In genomic region chr17:45722161-45722560, GRCh38 we compare ENCODE assay signal across 10 cellular contexts.
A peak's percentile ranks its signal among the peaks of the same experiment; 100 is the strongest.
DNase-seq lines count a peak whose midpoint lies in the region; ATAC-seq, FAIRE-seq and TF ChIP-seq lines count a peak whose summit lies in the region.
"Had no signal": no experiment of that assay in that cellular context is flagged by ENCODE, and none has a peak within 500 bp of the region (broad histone marks: within the 10 kb centered on the region; RNA-seq: fewer than 3 reads in every experiment).

No MANE protein-coding gene starts in this region.

- H3K4me3 ChIP-seq in NB4 (ENCODE audit: low read depth, low read length) (no peak overlapping the region), bronchial epithelial cell (ENCODE audit: low read depth, low read length) (no peak overlapping the region)

- peak; percentile 13 for FAIRE-seq in bronchial epithelial cell (lab: Jason Lieb, UNC)
- FAIRE-seq in GM12892 (lab: Jason Lieb, UNC): no peak

- ATAC-seq in GM19328 (IDR thresholded peaks at IDR 0.05; ENCODE audit: unreplicated experiment): no peak

- H3K27me3 ChIP-seq in bronchial epithelial cell (ENCODE audit: control insufficient read depth, insufficient read depth, low read length): peaks cover 9% of the 10 kb centered on the region

- TF ChIP-seq CTCF in NB4 (IDR thresholded peaks at IDR 0.05; ENCODE audit: low read depth, low read length): peak; percentile 28
- no peak for TF ChIP-seq CTCF in bronchial epithelial cell (IDR thresholded peaks at IDR 0.05; ENCODE audit: insufficient read depth, low read length, severe bottlenecking)

- DNase-seq in Daoy (ENCODE audit: low read depth) (peak; percentile 44), NB4 (ENCODE audit: low read depth) (peak; percentile 26), bronchial epithelial cell (ENCODE audit: low read depth) (no peak), myocyte (ENCODE audit: low read depth) (peak; percentile 65), HK-2 (ENCODE audit: unreplicated experiment) (no peak), GM12892 (ENCODE audit: insufficient read length) (no peak)
- no peak for DNase-seq in stimulated activated naive CD4-positive, alpha-beta T cell treated with Interleukin-2 at 50 U/mL for 16 hours (lab: John Stamatoyannopoulos, UW)
- DNase-seq: activated naive CD4-positive, alpha-beta T cell; SIG-M5 had no signal

- no peaks in the 10 kb centered on the region for H3K36me3 ChIP-seq in bronchial epithelial cell (ENCODE audit: control insufficient read depth, insufficient read depth, low read length)

- no peak for TF ChIP-seq POLR2A in NB4 (IDR thresholded peaks at IDR 0.05; ENCODE audit: extremely low read depth, insufficient read length)
- TF ChIP-seq POLR2A in GM12892 (IDR thresholded peaks at IDR 0.05; ENCODE audit: low read depth, low read length): no peak

Comparison
In these comparisons a context has a peak if more than half of its experiments do, and no peak if none do; other contexts are left out.
1. DNase-seq: peak in Daoy (single experiment), NB4 (single experiment) and myocyte (single experiment); none in bronchial epithelial cell (single experiment), stimulated activated naive CD4-positive, alpha-beta T cell treated with Interleukin-2 at 50 U/mL for 16 hours (single experiment), HK-2 (single experiment) and GM12892 (single experiment).